8 cellular contexts compared by ENCODE assay signal in genomic region chr5:68141494-68141893, GRCh38.
DNase-seq lines count a peak whose midpoint lies in the region; ATAC-seq and TF ChIP-seq lines count a peak whose summit lies in the region.

No MANE protein-coding gene starts in this region.

- no peaks in the 10 kb centered on the region for H3K36me3 ChIP-seq in Peyer's patch

- no peak overlapping the region for H3K27ac Mint-ChIP-seq in activated CD8-positive, alpha-beta memory T cell treated with anti-CD3 and anti-CD28 coated beads, Interleukin-2, amount 10 ng/mL, durations not matched to agents 7 days and 5 days
- peak overlapping the region; percentile 49 for H3K27ac Mint-ChIP-seq in central memory CD8-positive, alpha-beta T cell (ENCODE audit: low read depth)

- peaks cover 15% of the 10 kb centered on the region for H3K36me3 Mint-ChIP-seq in activated CD8-positive, alpha-beta memory T cell treated with anti-CD3 and anti-CD28 coated beads, Interleukin-2, amount 10 ng/mL, durations not matched to agents 7 days and 5 days
- H3K36me3 Mint-ChIP-seq in central memory CD8-positive, alpha-beta T cell (ENCODE audit: insufficient read depth) = no peaks in the 10 kb centered on the region

- no peak for DNase-seq in activated CD8-positive, alpha-beta memory T cell treated with anti-CD3 and anti-CD28 coated beads, Interleukin-2, amount 10 ng/mL, durations not matched to agents 7 days and 5 days
- no peak for DNase-seq in activated CD8-positive, alpha-beta memory T cell treated with anti-CD3 and anti-CD28 coated beads for 24 hours
- peak in 1 of 2 donors; percentile 14 for DNase-seq in central memory CD8-positive, alpha-beta T cell (ENCODE audit: low spot score in 2 of 2)
- DNase-seq in stromal cell of bone marrow (ENCODE audit: low read depth) (peak; percentile 25), sciatic nerve (ENCODE audit: low spot score) (no peak), Peyer's patch (no peak), pons (ENCODE audit: low spot score) (no peak)

- no peaks in the 10 kb centered on the region for H3K9me3 ChIP-seq in Peyer's patch

- no peak overlapping the region for H3K4me3 ChIP-seq in Peyer's patch

- TF ChIP-seq CTCF in Peyer's patch (IDR thresholded peaks at IDR 0.05) = no peak

- no peaks in the 10 kb centered on the region for H3K27me3 ChIP-seq in Peyer's patch

- no peaks in the 10 kb centered on the region for H3K4me1 ChIP-seq in Peyer's patch

- H3K9me3 Mint-ChIP-seq in activated CD8-positive, alpha-beta memory T cell treated with anti-CD3 and anti-CD28 coated beads, Interleukin-2, amount 10 ng/mL, durations not matched to agents 7 days and 5 days (ENCODE audit: low read depth) = peaks cover 6% of the 10 kb centered on the region
- H3K9me3 Mint-ChIP-seq in central memory CD8-positive, alpha-beta T cell = no peaks in the 10 kb centered on the region

- H3K27me3 Mint-ChIP-seq in activated CD8-positive, alpha-beta memory T cell treated with anti-CD3 and anti-CD28 coated beads, Interleukin-2, amount 10 ng/mL, durations not matched to agents 7 days and 5 days = no peaks in the 10 kb centered on the region
- H3K27me3 Mint-ChIP-seq in central memory CD8-positive, alpha-beta T cell = no peaks in the 10 kb centered on the region

- peak; percentile 71 for ATAC-seq in activated CD8-positive, alpha-beta memory T cell treated with anti-CD3 and anti-CD28 coated beads, Interleukin-2, amount 10 ng/mL, durations not matched to agents 7 days and 5 days
- ATAC-seq in HG02938 (IDR thresholded peaks at IDR 0.05; ENCODE audit: unreplicated experiment) = peak; percentile 56
- peak; percentile 95 for ATAC-seq in central memory CD8-positive, alpha-beta T cell (replicated peaks; ENCODE audit: extremely low read depth, poor library complexity, severe bottlenecking)
- ATAC-seq in sciatic nerve = no peak

- H3K4me1 Mint-ChIP-seq in activated CD8-positive, alpha-beta memory T cell treated with anti-CD3 and anti-CD28 coated beads, Interleukin-2, amount 10 ng/mL, durations not matched to agents 7 days and 5 days = peaks cover 9% of the 10 kb centered on the region
- H3K4me1 Mint-ChIP-seq in central memory CD8-positive, alpha-beta T cell = peaks cover 12% of the 10 kb centered on the region

- CTCF ChIA-PET in activated CD8-positive, alpha-beta memory T cell treated with anti-CD3 and anti-CD28 coated beads, Interleukin-2, amount 10 ng/mL, durations not matched to agents 7 days and 5 days (lab: Charles Lee) = no interaction called here

- intact Hi-C loops in sciatic nerve (cut with DNase I) = no loop called here

- H3K27ac ChIP-seq in Peyer's patch = no peak overlapping the region

- no peak for TF ChIP-seq POLR2A in Peyer's patch (IDR thresholded peaks at IDR 0.05)

- no peak overlapping the region for H3K4me3 Mint-ChIP-seq in activated CD8-positive, alpha-beta memory T cell treated with anti-CD3 and anti-CD28 coated beads, Interleukin-2, amount 10 ng/mL, durations not matched to agents 7 days and 5 days
- no peak overlapping the region for H3K4me3 Mint-ChIP-seq in central memory CD8-positive, alpha-beta T cell
